10 cellular contexts compared by ENCODE assay signal in genomic region chr6:56594699-56595098, GRCh38. TPM values are rescaled to one million over a fixed set of nuclear protein-coding genes. Genes with fewer than 3 reads are reported as not detected.
DNase-seq lines count a peak whose midpoint lies in the region; ATAC-seq and TF ChIP-seq lines count a peak whose summit lies in the region.
"Had no signal": no experiment of that assay in that cellular context is flagged by ENCODE, and none has a peak within 500 bp of the region (broad histone marks: within the 10 kb centered on the region; RNA-seq: fewer than 3 reads in every experiment).

No MANE protein-coding gene starts in this region.

- ATAC-seq in HG03280 (IDR thresholded peaks at IDR 0.05; ENCODE audit: unreplicated experiment) = no peak
- no peak for ATAC-seq in gastrocnemius medialis

- peaks cover 7% of the 10 kb centered on the region; the same call in 1 of the 2 replicates for H3K79me2 ChIP-seq in KMS-11 (ENCODE audit: insufficient read depth, low read depth)
- H3K79me2 ChIP-seq in OCI-LY3 (ENCODE audit: low read length) = no peaks in the 10 kb centered on the region
- peaks cover 4% of the 10 kb centered on the region for H3K79me2 ChIP-seq in osteoblast (ENCODE audit: insufficient read depth, low read length)

- peaks cover 63% of the 10 kb centered on the region for H3K4me1 ChIP-seq in KMS-11 (ENCODE audit: low read depth, poor library complexity, severe bottlenecking)
- peaks cover 38% of the 10 kb centered on the region for H3K4me1 ChIP-seq in OCI-LY3 (ENCODE audit: low read length)
- H3K4me1 ChIP-seq in osteoblast (ENCODE audit: insufficient read depth, low read length) = peaks cover 3% of the 10 kb centered on the region
- H3K4me1 ChIP-seq in prostate gland (replicated peaks) = no peaks in the 10 kb centered on the region
- H3K4me1 ChIP-seq in gastrocnemius medialis = no peaks in the 10 kb centered on the region

- peak overlapping the region; percentile 83 for H3K27ac ChIP-seq in KMS-11
- H3K27ac ChIP-seq in OCI-LY3 (ENCODE audit: low read length) = peak overlapping the region; percentile 91
- no peak overlapping the region for H3K27ac ChIP-seq in osteoblast (ENCODE audit: low read depth, low read length)
- H3K27ac ChIP-seq in prostate gland = no peak overlapping the region
- no peak overlapping the region for H3K27ac ChIP-seq in gastrocnemius medialis

- intact Hi-C loops in prostate gland (cut with DNase I) = loop anchor here (5.0 kb wide), 1 partner anchor 42 kb away; no protein-coding TSS in a partner anchor
- intact Hi-C loops in gastrocnemius medialis (cut with DNase I; ENCODE audit: low total_unique reads) = loop anchor here (1.0 to 5.0 kb wide), 2 partner anchors 37 to 235 kb away; no protein-coding TSS in a partner anchor

- H3K9ac ChIP-seq in KMS-11 (no peak overlapping the region), OCI-LY3 (ENCODE audit: low read length) (peak overlapping the region; percentile 43)

- peak overlapping the region; percentile 90 for H3K4me2 ChIP-seq in KMS-11
- peak overlapping the region; percentile 56 for H3K4me2 ChIP-seq in OCI-LY3 (ENCODE audit: low read length)
- no peak overlapping the region for H3K4me2 ChIP-seq in osteoblast (ENCODE audit: insufficient read depth, low read length)

- H2AFZ ChIP-seq in KMS-11 (ENCODE audit: low read depth) = no peak overlapping the region
- no peak overlapping the region for H2AFZ ChIP-seq in OCI-LY3 (ENCODE audit: low read depth, low read length)
- H2AFZ ChIP-seq in osteoblast (ENCODE audit: low read length) = no peak overlapping the region

- no peak for TF ChIP-seq CTCF in KMS-11 (conservative IDR thresholded peaks at IDR 0.05; ENCODE audit: low read depth, low read length)
- no peak for TF ChIP-seq CTCF in OCI-LY3 (IDR thresholded peaks at IDR 0.05; ENCODE audit: low read depth, low read length)
- no peak for TF ChIP-seq CTCF in osteoblast (IDR thresholded peaks at IDR 0.05; ENCODE audit: extremely low read depth, low read depth, low read length)
- no peak for TF ChIP-seq CTCF in prostate gland (IDR thresholded peaks at IDR 0.05)
- no peak for TF ChIP-seq CTCF in gastrocnemius medialis (IDR thresholded peaks at IDR 0.05 in 4 of 5, conservative IDR thresholded peaks at IDR 0.05 in 1 of 5)

- H3K27me3 ChIP-seq in KMS-11 (ENCODE audit: insufficient read depth, low read depth) = no peaks in the 10 kb centered on the region
- no peaks in the 10 kb centered on the region for H3K27me3 ChIP-seq in OCI-LY3 (ENCODE audit: low read depth, low read length)
- no peaks in the 10 kb centered on the region for H3K27me3 ChIP-seq in osteoblast (ENCODE audit: insufficient read depth, low read length)
- H3K27me3 ChIP-seq in prostate gland (replicated peaks; ENCODE audit: insufficient read depth) = no peaks in the 10 kb centered on the region
- no peaks in the 10 kb centered on the region for H3K27me3 ChIP-seq in gastrocnemius medialis
- H3K27me3 ChIP-seq: heart right ventricle, upper lobe of left lung had no signal

- TF ChIP-seq POLR2A in prostate gland (IDR thresholded peaks at IDR 0.05) (no peak), gastrocnemius medialis (IDR thresholded peaks at IDR 0.05) (no peak)

- DNase-seq in NCI-H2081 (lab: John Stamatoyannopoulos, UW) (peak; percentile 42 to 71), NCI-H2081 treated with DMSO at 0.1 percent for 48 hours (lab: John Stamatoyannopoulos, UW) (no peak), osteoblast (ENCODE audit: insufficient read length, low spot score, missing footprints) (peak; percentile 13), prostate gland (ENCODE audit: low spot score) (no peak), gastrocnemius medialis (no peak)
- DNase-seq: heart right ventricle had no signal

- H3K4me3 ChIP-seq in KMS-11 (IDR thresholded peaks at IDR 0.05; ENCODE audit: insufficient read depth, low read depth, low read length) (no peak overlapping the region), OCI-LY3 (ENCODE audit: low read length) (peak overlapping the region; percentile 30), osteoblast (ENCODE audit: insufficient read depth, low read length) (no peak overlapping the region), prostate gland (no peak overlapping the region), gastrocnemius medialis (no peak overlapping the region)
- H3K4me3 ChIP-seq: heart right ventricle, upper lobe of left lung had no signal

- H3K9me3 ChIP-seq in OCI-LY3 (ENCODE audit: insufficient read depth, low read length) = no peaks in the 10 kb centered on the region
- H3K9me3 ChIP-seq in osteoblast (ENCODE audit: low read depth, low read length) = no peaks in the 10 kb centered on the region
- H3K9me3 ChIP-seq in prostate gland = no peaks in the 10 kb centered on the region
- no peaks in the 10 kb centered on the region for H3K9me3 ChIP-seq in gastrocnemius medialis
- H3K9me3 ChIP-seq: heart right ventricle, upper lobe of left lung had no signal

- H4K20me1 ChIP-seq in KMS-11 (ENCODE audit: insufficient read depth) (peaks cover 4% of the 10 kb centered on the region; the same call in 1 of the 2 replicates), OCI-LY3 (ENCODE audit: insufficient read depth, low read length) (no peaks in the 10 kb centered on the region), osteoblast (ENCODE audit: insufficient read depth, low read length) (peaks cover 11% of the 10 kb centered on the region)

- in situ Hi-C loops in gastrocnemius medialis (cut with MboI; ENCODE audit: low sequenced_read_pairs in 4 of 4) = loop anchor here (5.0 to 10.0 kb wide), 3 partner anchors 230 to 237 kb away; no protein-coding TSS in a partner anchor

- peaks cover 4% of the 10 kb centered on the region; the same call in 1 of the 2 replicates for H3K36me3 ChIP-seq in KMS-11 (ENCODE audit: insufficient read depth)
- no peaks in the 10 kb centered on the region for H3K36me3 ChIP-seq in OCI-LY3 (replicated peaks; ENCODE audit: low read depth, low read length)
- peaks cover 78% of the 10 kb centered on the region for H3K36me3 ChIP-seq in osteoblast (ENCODE audit: insufficient read depth, low read length)
- H3K36me3 ChIP-seq in prostate gland = no peaks in the 10 kb centered on the region
- peaks cover 3 to 81% of the 10 kb centered on the region in 2 donors for H3K36me3 ChIP-seq in gastrocnemius medialis

RNA-seq across cellular contexts. Expression of gene DST, which starts 48.0 kb away (rescaled TPM):
- total RNA-seq in osteoblast (486 and 573 TPM in 2 replicates), prostate gland (100 to 1,000 TPM; 131 to 242 TPM), gastrocnemius medialis (100 to 1,000 TPM; 114 to 219 (median 204) TPM)

Comparison
In these comparisons a context has a peak if more than half of its experiments do, and no peak if none do; other contexts are left out.
1. DNase-seq: peak in NCI-H2081 (2 of 2) and osteoblast (single experiment); none in NCI-H2081 treated with DMSO at 0.1 percent for 48 hours (single experiment), prostate gland (single experiment) and gastrocnemius medialis (0 of 2).
2. H3K27ac ChIP-seq: peak in KMS-11 (single experiment) and OCI-LY3 (single experiment); none in osteoblast (single experiment), prostate gland (0 of 2) and gastrocnemius medialis (0 of 4).